ENCODE assay signal across 15 cellular contexts in the genomic region with DNA sequence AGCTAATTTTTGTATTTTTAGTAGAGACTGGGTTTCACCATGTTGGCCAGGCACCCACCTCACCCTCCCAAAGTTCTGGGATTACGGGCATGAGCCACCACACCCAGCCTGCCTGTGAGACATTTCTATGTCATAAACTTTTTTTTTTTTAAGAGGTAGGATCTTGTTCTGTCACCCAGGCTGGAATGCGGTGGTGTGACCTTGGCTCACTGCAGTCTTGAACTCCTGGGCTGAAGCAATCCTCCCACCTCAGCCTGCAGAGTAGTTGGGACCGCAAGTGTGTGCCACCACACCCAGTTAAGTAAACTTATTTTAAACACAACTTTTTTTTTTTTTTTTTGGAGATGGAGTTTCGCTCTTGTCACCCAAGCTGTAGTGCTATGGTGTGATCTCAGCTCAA. TPM values are rescaled to one million over a fixed set of nuclear protein-coding genes. Genes with fewer than 3 reads are reported as not detected.
DNase-seq lines count a peak whose midpoint lies in the region; ATAC-seq and TF ChIP-seq lines count a peak whose summit lies in the region.
"Had no signal": no experiment of that assay in that cellular context is flagged by ENCODE, and none has a peak within 500 bp of the region (broad histone marks: within the 10 kb centered on the region; RNA-seq: fewer than 3 reads in every experiment).

No MANE protein-coding gene starts in this region.

- TF ChIP-seq CTCF in colonic mucosa (IDR thresholded peaks at IDR 0.05) (no peak), mucosa of descending colon (IDR thresholded peaks at IDR 0.05) (no peak)

- peaks cover 3% of the 10 kb centered on the region for H3K27me3 Mint-ChIP-seq in activated naive CD8-positive, alpha-beta T cell treated with anti-CD3 and anti-CD28 coated beads, Interleukin-2, amount 50 U/mL, for 24 hours

- H3K27me3 ChIP-seq in colonic mucosa: no peaks in the 10 kb centered on the region

- H3K27ac Mint-ChIP-seq in activated naive CD8-positive, alpha-beta T cell treated with anti-CD3 and anti-CD28 coated beads, Interleukin-2, amount 50 U/mL, for 24 hours: no peak overlapping the region
- H3K27ac Mint-ChIP-seq: CD14-positive monocyte; CD8-positive, alpha-beta T cell had no signal

- H3K36me3 ChIP-seq in colonic mucosa (no peaks in the 10 kb centered on the region), mucosa of descending colon (ENCODE audit: low read depth) (no peaks in the 10 kb centered on the region)

- no peaks in the 10 kb centered on the region for H3K9me3 ChIP-seq in colonic mucosa
- no peaks in the 10 kb centered on the region for H3K9me3 ChIP-seq in mucosa of descending colon
- H3K9me3 ChIP-seq: A549 had no signal

- H3K4me3 Mint-ChIP-seq in activated naive CD8-positive, alpha-beta T cell treated with anti-CD3 and anti-CD28 coated beads, Interleukin-2, amount 50 U/mL, for 24 hours: no peak overlapping the region
- H3K4me3 Mint-ChIP-seq: CD14-positive monocyte; CD8-positive, alpha-beta T cell had no signal

- ATAC-seq in mucosa of descending colon (peak; percentile 85), HG02938 (IDR thresholded peaks at IDR 0.05; ENCODE audit: unreplicated experiment) (no peak)
- no peak for ATAC-seq in activated naive CD8-positive, alpha-beta T cell treated with anti-CD3 and anti-CD28 coated beads, Interleukin-2, amount 50 U/mL, for 24 hours
- ATAC-seq: A549; CD8-positive, alpha-beta T cell; HCT116; HepG2 had no signal

- H3K4me1 Mint-ChIP-seq in activated naive CD8-positive, alpha-beta T cell treated with anti-CD3 and anti-CD28 coated beads, Interleukin-2, amount 50 U/mL, for 24 hours: no peaks in the 10 kb centered on the region
- H3K4me1 Mint-ChIP-seq: CD14-positive monocyte had no signal

- H3K9ac ChIP-seq in colonic mucosa (ENCODE audit: low read depth in 2 of 2, low read length in 2 of 2): no peak overlapping the region

- H3K4me1 ChIP-seq in colonic mucosa: no peaks in the 10 kb centered on the region
- peaks cover 9% of the 10 kb centered on the region for H3K4me1 ChIP-seq in mucosa of descending colon (ENCODE audit: low read depth)

- H3K36me3 Mint-ChIP-seq in activated naive CD8-positive, alpha-beta T cell treated with anti-CD3 and anti-CD28 coated beads, Interleukin-2, amount 50 U/mL, for 24 hours (ENCODE audit: low read depth): no peaks in the 10 kb centered on the region
- H3K36me3 Mint-ChIP-seq: CD14-positive monocyte; CD8-positive, alpha-beta T cell had no signal

- no peaks in the 10 kb centered on the region for H3K9me3 Mint-ChIP-seq in activated naive CD8-positive, alpha-beta T cell treated with anti-CD3 and anti-CD28 coated beads, Interleukin-2, amount 50 U/mL, for 24 hours
- H3K9me3 Mint-ChIP-seq: CD8-positive, alpha-beta T cell had no signal

- intact Hi-C loops in colonic mucosa (cut with DNase I) (no loop called here), mucosa of descending colon (cut with DNase I, micrococcal nuclease) (no loop called here)

- H3K4me3 ChIP-seq in colonic mucosa: no peak overlapping the region
- H3K4me3 ChIP-seq in mucosa of descending colon: no peak overlapping the region
- H3K4me3 ChIP-seq: A549 had no signal

- peak; percentile 81 for DNase-seq in H4 (ENCODE audit: low spot score)
- peak; percentile 68 for DNase-seq in M059J (ENCODE audit: low read depth)
- peak; percentile 65 for DNase-seq in colonic mucosa
- DNase-seq in mucosa of descending colon: peak; percentile 35 to 69 (median 59)
- no peak for DNase-seq in activated naive CD8-positive, alpha-beta T cell treated with anti-CD3 and anti-CD28 coated beads, Interleukin-2, amount 50 U/mL, for 24 hours
- DNase-seq in SW480 (ENCODE audit: low spot score): no peak
- DNase-seq: CD8-positive, alpha-beta T cell; COR-L47; DND-41; GF-D8 had no signal

- H3K27ac ChIP-seq in colonic mucosa: no peak overlapping the region
- H3K27ac ChIP-seq: A549 had no signal

RNA-seq across cellular contexts. Expression of a gene that starts 47.2 kb away (rescaled TPM):
- not detected in 2 replicates for total RNA-seq in H4 (2014; rRNA removed; shearing (Covaris generic))
- total RNA-seq in M059J (2014; rRNA removed; shearing (Covaris generic)): not detected in 2 replicates
- 1 to 10 TPM; 2.0 to 3.4 TPM for total RNA-seq in colonic mucosa
- total RNA-seq in mucosa of descending colon: 10 to 100 TPM in 1 of 3 donors, 1 to 10 TPM in 2; 1.9 to 52.4 (median 4.2) TPM
- total RNA-seq: CD8-positive, alpha-beta T cell; HepG2 had no signal

Comparison
In these comparisons a context has a peak if more than half of its experiments do, and no peak if none do; other contexts are left out.
1. DNase-seq: peak in H4 (single experiment), M059J (single experiment), colonic mucosa (single experiment) and mucosa of descending colon (3 of 3); none in activated naive CD8-positive, alpha-beta T cell treated with anti-CD3 and anti-CD28 coated beads, Interleukin-2, amount 50 U/mL, for 24 hours (single experiment) and SW480 (single experiment).